In the genomic region with DNA sequence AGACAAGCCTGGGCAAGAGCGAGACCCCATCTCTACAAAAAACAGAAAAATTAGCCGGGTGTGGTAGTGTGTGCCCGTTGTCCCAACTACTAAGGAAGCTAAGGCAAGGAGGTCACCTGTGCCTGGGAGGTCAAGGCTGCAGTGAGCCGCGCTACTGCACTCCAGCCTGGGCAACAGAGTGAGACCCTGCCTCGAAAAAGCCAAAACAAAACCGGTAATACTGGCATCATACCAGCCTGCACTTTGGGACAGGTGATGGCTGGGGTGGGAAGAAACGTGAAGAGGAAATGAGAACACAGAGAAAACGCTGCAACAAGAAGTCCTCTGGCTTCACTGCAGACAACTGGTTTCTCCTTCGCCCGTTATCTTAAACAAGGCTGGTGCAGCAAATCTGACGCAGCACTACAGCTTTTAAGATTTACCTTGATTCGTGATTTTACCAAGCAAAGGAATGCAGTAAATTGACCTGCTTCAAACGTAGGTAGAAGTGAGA, we compare ENCODE assay signal across 8 cellular contexts.
DNase-seq lines count a peak whose midpoint lies in the region; ATAC-seq and TF ChIP-seq lines count a peak whose summit lies in the region.

No MANE protein-coding gene starts in this region.

- peak overlapping the region; percentile 97 for H2AFZ ChIP-seq in Loucy (ENCODE audit: low read length)

- peaks cover 56% of the 10 kb centered on the region for H3K36me3 Mint-ChIP-seq in dendritic cell treated with granulocyte-macrophage colony-stimulating factor and Interleukin-4, amounts not matched to agents 40 ng/mL and 50 ng/mL, for 4 days (ENCODE audit: low read depth)

- no peak for TF ChIP-seq CTCF in Loucy (conservative IDR thresholded peaks at IDR 0.05; ENCODE audit: low read length)

- peak overlapping the region; percentile 95 for H3K27ac ChIP-seq in BLaER1
- H3K27ac ChIP-seq in muscle layer of duodenum (ENCODE audit: low read length): peak overlapping the region; percentile 98

- H3K79me2 ChIP-seq in Loucy (ENCODE audit: insufficient read depth, low read length): peaks cover 53% of the 10 kb centered on the region

- H4K20me1 ChIP-seq in BLaER1: 0 out of 2 replicates have a peak, but pooled peaks cover 6% of the 10 kb centered on the region
- H4K20me1 ChIP-seq in Loucy (ENCODE audit: insufficient read depth, low read length, poor library complexity, severe bottlenecking): peaks cover 5% of the 10 kb centered on the region

- no peaks in the 10 kb centered on the region for H3F3A ChIP-seq in Loucy (ENCODE audit: low read depth)

- no peaks in the 10 kb centered on the region for H3K9me2 ChIP-seq in Loucy (replicated peaks; ENCODE audit: low read depth, low read length)

- peak overlapping the region; percentile 92 for H3K4me2 ChIP-seq in BLaER1
- H3K4me2 ChIP-seq in Loucy (ENCODE audit: low read depth, low read length, poor library complexity, severe bottlenecking): peak overlapping the region; percentile 82

- H3K36me3 ChIP-seq in BLaER1 (peaks cover 66% of the 10 kb centered on the region), Loucy (ENCODE audit: insufficient read depth, low read length) (peaks cover 21% of the 10 kb centered on the region; the same call in 1 of the 2 replicates), muscle layer of duodenum (ENCODE audit: control insufficient read depth in 1 of 2, insufficient read depth in 2 of 2, low read length in 2 of 2) (peaks cover 25 to 34% of the 10 kb centered on the region in 2 donors)

- H3K4me3 Mint-ChIP-seq in dendritic cell treated with granulocyte-macrophage colony-stimulating factor and Interleukin-4, amounts not matched to agents 40 ng/mL and 50 ng/mL, for 4 days: peak overlapping the region; percentile 90

- peak overlapping the region; percentile 78 for H3K4me3 ChIP-seq in BLaER1
- H3K4me3 ChIP-seq in Loucy (ENCODE audit: low read length, poor library complexity, severe bottlenecking): peak overlapping the region; percentile 78
- peak overlapping the region; percentile 75 to 81 for H3K4me3 ChIP-seq in muscle layer of duodenum (ENCODE audit: low read depth in 1 of 2, low read length in 2 of 2)

- H3K9ac ChIP-seq in BLaER1 (peak overlapping the region; percentile 96), Loucy (ENCODE audit: low read depth, low read length, poor library complexity, severe bottlenecking) (peak overlapping the region; percentile 81)

- DNase-seq in GM03348 (ENCODE audit: low spot score): no peak
- DNase-seq in NCI-H128 (lab: John Stamatoyannopoulos, UW; ENCODE audit: unreplicated experiment): no peak
- no peak for DNase-seq in NCI-H2227 (lab: John Stamatoyannopoulos, UW; ENCODE audit: unreplicated experiment)

- H3K9me3 ChIP-seq in BLaER1: no peaks in the 10 kb centered on the region
- H3K9me3 ChIP-seq in Loucy (ENCODE audit: insufficient read depth, low read depth, low read length): no peaks in the 10 kb centered on the region
- H3K9me3 ChIP-seq in muscle layer of duodenum (ENCODE audit: control insufficient read depth in 1 of 2, low read length in 2 of 2): no peaks in the 10 kb centered on the region

- H3K27me3 Mint-ChIP-seq in dendritic cell treated with granulocyte-macrophage colony-stimulating factor and Interleukin-4, amounts not matched to agents 40 ng/mL and 50 ng/mL, for 4 days: no peaks in the 10 kb centered on the region

- H3K27ac Mint-ChIP-seq in dendritic cell treated with granulocyte-macrophage colony-stimulating factor and Interleukin-4, amounts not matched to agents 40 ng/mL and 50 ng/mL, for 4 days: peak overlapping the region; percentile 96

- H3K4me1 ChIP-seq in BLaER1: peaks cover 25% of the 10 kb centered on the region
- peaks cover 21% of the 10 kb centered on the region for H3K4me1 ChIP-seq in Loucy (ENCODE audit: insufficient read depth, low read length, poor library complexity, severe bottlenecking)
- peaks cover 16 to 23% of the 10 kb centered on the region in 2 donors for H3K4me1 ChIP-seq in muscle layer of duodenum (ENCODE audit: control insufficient read depth in 1 of 2, insufficient read depth in 2 of 2, low read length in 2 of 2)

- H3K4me1 Mint-ChIP-seq in dendritic cell treated with granulocyte-macrophage colony-stimulating factor and Interleukin-4, amounts not matched to agents 40 ng/mL and 50 ng/mL, for 4 days (ENCODE audit: low read depth): peaks cover 40% of the 10 kb centered on the region

- no peaks in the 10 kb centered on the region for H3K9me3 Mint-ChIP-seq in dendritic cell treated with granulocyte-macrophage colony-stimulating factor and Interleukin-4, amounts not matched to agents 40 ng/mL and 50 ng/mL, for 4 days

- intact Hi-C loops in dendritic cell treated with granulocyte-macrophage colony-stimulating factor and Interleukin-4, amounts not matched to agents 40 ng/mL and 50 ng/mL, for 4 days (cut with micrococcal nuclease): no loop called here

- no peaks in the 10 kb centered on the region for H3K27me3 ChIP-seq in BLaER1
- H3K27me3 ChIP-seq in Loucy (ENCODE audit: insufficient read depth, low read length, poor library complexity, severe bottlenecking): no peaks in the 10 kb centered on the region
- no peaks in the 10 kb centered on the region for H3K27me3 ChIP-seq in muscle layer of duodenum (ENCODE audit: low read depth, low read length)

- peak; percentile 19 for ATAC-seq in GM21447 (IDR thresholded peaks at IDR 0.05; ENCODE audit: unreplicated experiment)
